ENCODE assay signal across 33 cellular contexts in the genomic region with DNA sequence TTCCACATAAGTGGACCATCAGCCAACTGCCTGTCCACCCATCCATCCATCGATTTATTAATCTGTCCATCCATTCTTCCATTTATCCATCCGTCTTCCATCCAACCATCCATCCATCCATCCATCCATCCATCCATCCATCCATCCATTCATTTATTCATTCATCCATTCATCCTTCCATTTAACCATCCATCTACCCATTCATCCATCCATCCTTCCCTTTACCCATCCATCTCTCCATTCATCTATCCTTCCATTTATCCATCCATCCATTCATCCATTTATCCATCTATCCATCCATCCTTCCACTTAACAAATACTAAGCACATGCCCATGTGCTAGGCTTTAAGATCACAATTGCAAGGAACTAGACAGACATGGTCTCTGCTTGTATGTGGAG.
"Had no signal": no experiment of that assay in that cellular context is flagged by ENCODE, and none has a peak within 500 bp of the region (broad histone marks: within the 10 kb centered on the region; RNA-seq: fewer than 3 reads in every experiment).

No MANE protein-coding gene starts in this region.

- FAIRE-seq: bronchial epithelial cell, TTC549 had no signal

- H3K27me3 ChIP-seq: ascending aorta had no signal

- ATAC-seq: activated CD8-positive, alpha-beta T cell treated with anti-CD3 and anti-CD28 coated beads for 36 hours; activated naive CD4-positive, alpha-beta T cell treated with anti-CD3 and anti-CD28 coated beads, Interleukin-2, amount 50 U/mL, for 72 hours; activated naive CD8-positive, alpha-beta T cell treated with anti-CD3 and anti-CD28 coated beads, Interleukin-2, amount 50 U/mL, for 24 hours; activated T-cell treated with anti-CD3 and anti-CD28 coated beads, Interleukin-2, amount 50 U/mL, for 4 hours; activated T-cell treated with anti-CD3 and anti-CD28 coated beads, Interleukin-2, amount 50 U/mL, for 72 hours; activated T-helper 17 cell treated with anti-CD3 and anti-CD28 coated beads, Interleukin-2, amount 50 U/mL, for 72 hours had no signal

- H3K36me3 ChIP-seq: ascending aorta, cardiac muscle cell had no signal

- DNase-seq: activated B cell treated with CpG ODN at 0.5 μM for 24 hours; activated CD4-positive, alpha-beta memory T cell treated with anti-CD3 and anti-CD28 coated beads for 36 hours; activated CD4-positive, alpha-beta T cell treated with anti-CD3 and anti-CD28 coated beads for 4 hours; activated CD4-positive, alpha-beta T cell treated with anti-CD3 and anti-CD28 coated beads, Interleukin-2, amount 10 ng/mL, durations not matched to agents 24 days and 14 days; activated CD4-positive, alpha-beta T cell treated with anti-CD3 and anti-CD28 coated beads, Interleukin-2, amount 50 U/mL, for 1 hour; activated CD4-positive, alpha-beta T cell treated with anti-CD3 and anti-CD28 coated beads, Interleukin-2, amount 50 U/mL, for 4 hours; activated CD4-positive, CD25-positive, alpha-beta regulatory T cell treated with anti-CD3 and anti-CD28 coated beads, Interleukin-2, amount 50 U/mL, for 72 hours; activated CD8-positive, alpha-beta memory T cell treated with anti-CD3 and anti-CD28 coated beads, Interleukin-2, amount 50 U/mL, for 4 hours; activated CD8-positive, alpha-beta T cell treated with anti-CD3 and anti-CD28 coated beads for 36 hours; activated effector memory CD4-positive, alpha-beta T cell treated with anti-CD3 and anti-CD28 coated beads, Interleukin-2, amount 50 U/mL, for 16 hours; activated gamma-delta T cell treated with Interleukin-2 at 50 U/mL for 16 hours; activated naive CD4-positive, alpha-beta T cell; activated naive CD4-positive, alpha-beta T cell treated with anti-CD3 and anti-CD28 coated beads for 36 hours; activated naive CD4-positive, alpha-beta T cell treated with anti-CD3 and anti-CD28 coated beads, Interleukin-2, amount 50 U/mL, for 16 hours; activated naive CD8-positive, alpha-beta T cell treated with anti-CD3 and anti-CD28 coated beads, Interleukin-2, amount 10 ng/mL, durations not matched to agents 7 days and 5 days; activated naive CD8-positive, alpha-beta T cell treated with anti-CD3 and anti-CD28 coated beads, Interleukin-2, amount 50 U/mL, for 24 hours; activated T-cell treated with anti-CD3 and anti-CD28 coated beads for 4 hours; activated T-cell treated with anti-CD3 and anti-CD28 coated beads, Interleukin-2, amount 50 U/mL, for 1 hour; activated T-cell treated with anti-CD3 and anti-CD28 coated beads, Interleukin-2, amount 50 U/mL, for 4 hours; activated T-cell treated with anti-CD3 and anti-CD28 coated beads, Interleukin-2, amount 50 U/mL, for 72 hours; amygdala; anterior cingulate cortex; caudate nucleus; cerebellar nuclear complex; T-helper 2 cell; T-helper 9 cell had no signal

- H3K4me1 ChIP-seq: ascending aorta had no signal

- H3K9me3 ChIP-seq: ascending aorta had no signal

- H3K4me3 ChIP-seq: ascending aorta, cardiac muscle cell had no signal

- H3K27ac ChIP-seq: ascending aorta, cardiac muscle cell, VCaP had no signal
